Comparison of ENCODE assay signal across 1 cellular context in the genomic region with DNA sequence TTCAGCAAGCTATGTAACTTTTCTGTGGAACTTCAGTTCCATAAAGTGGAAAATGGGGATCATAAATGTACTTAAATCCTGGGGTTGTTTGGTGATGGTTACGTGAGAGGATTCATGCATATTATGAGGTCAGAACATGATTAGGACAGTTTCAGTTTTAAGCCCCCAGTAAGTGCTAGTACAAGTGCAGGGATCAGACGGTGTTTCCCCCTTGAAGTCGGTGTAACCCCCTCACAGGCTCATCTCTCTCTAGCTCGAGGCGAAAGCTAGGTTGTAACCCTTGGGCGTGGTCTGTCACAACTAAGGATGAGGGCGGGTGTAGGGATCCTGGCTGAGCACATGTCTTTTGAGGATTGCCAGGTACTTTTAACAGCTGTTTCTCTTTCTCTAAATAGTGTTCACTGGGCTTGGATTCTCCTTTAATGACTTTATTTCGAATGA.
TF ChIP-seq lines count a peak whose summit lies in the region.

No MANE protein-coding gene starts in this region.

TF ChIP-seq in A549, 52 proteins besides CTCF, POLR2A, EP300 and RAD21 (continued from another document):
- TF ChIP-seq HOXB13 (CRISPR knock-in tag; IDR thresholded peaks at IDR 0.05; ENCODE audit: low read depth) (no peak), HES2 (IDR thresholded peaks at IDR 0.05) (no peak), CEBPB (IDR thresholded peaks at IDR 0.05) (no peak), JUNB (IDR thresholded peaks at IDR 0.05) (no peak)
